Comparison of ENCODE assay signal across 8 cellular contexts in the genomic region with DNA sequence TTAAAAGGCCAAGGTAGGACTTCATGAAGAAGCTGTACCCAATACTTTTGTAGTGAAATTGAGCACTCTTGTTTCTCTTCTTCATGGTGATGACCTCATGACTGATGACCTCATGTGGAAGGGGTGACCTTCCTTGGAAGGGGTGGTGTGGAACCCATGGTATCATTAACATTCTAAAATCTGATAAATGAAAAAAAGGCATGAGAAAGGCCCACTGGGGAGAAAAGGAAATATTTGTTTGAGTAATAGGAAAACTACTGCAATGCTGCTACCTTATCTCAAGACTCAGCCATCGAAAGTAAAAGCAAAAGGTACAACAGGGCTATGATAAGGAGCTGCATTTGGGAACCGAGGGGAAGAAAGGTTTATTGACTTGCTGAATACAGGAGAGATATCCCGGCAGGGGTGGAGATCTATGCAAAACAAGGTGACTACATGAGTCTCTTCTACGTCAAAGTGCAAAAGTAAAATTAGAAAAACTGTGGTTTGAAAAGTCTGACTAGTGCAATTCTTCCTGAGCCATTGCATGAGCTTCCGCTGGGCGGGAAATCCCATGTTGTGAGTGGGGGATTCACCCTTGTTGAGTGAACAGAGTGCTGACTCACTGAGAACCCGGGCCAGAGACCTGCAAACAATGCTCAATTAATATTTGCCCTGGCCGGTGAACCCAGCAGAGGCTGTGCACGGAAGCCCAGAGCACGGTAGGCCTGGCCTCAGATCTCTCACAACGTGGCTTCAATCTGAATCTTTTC.
DNase-seq lines count a peak whose midpoint lies in the region; ATAC-seq and TF ChIP-seq lines count a peak whose summit lies in the region.

No MANE protein-coding gene starts in this region.

- ATAC-seq in GM18868 (IDR thresholded peaks at IDR 0.05; ENCODE audit: unreplicated experiment), result peak; percentile 96
- peak; percentile 95 for ATAC-seq in HG02970 (IDR thresholded peaks at IDR 0.05; ENCODE audit: low FRiP score, unreplicated experiment)

- TF ChIP-seq POLR2A in Peyer's patch (IDR thresholded peaks at IDR 0.05), result no peak

- H3K9me3 ChIP-seq in Peyer's patch, result no peaks in the 10 kb centered on the region

- peak; percentile 51 to 82 (median 59) for DNase-seq in Peyer's patch
- DNase-seq in iris pigment epithelial cell (ENCODE audit: low read depth), result peak; percentile 70
- DNase-seq in stimulated activated CD4-positive, alpha-beta T cell treated with anti-CD3 and anti-CD28 coated beads, Interleukin-2, amount 100 ng/mL, for 4 hours (ENCODE audit: low read depth), result peak; percentile 65
- DNase-seq in NCI-H524 treated with DMSO at 0.1 percent for 48 hours (lab: John Stamatoyannopoulos, UW), result no peak
- no peak for DNase-seq in NCI-H2171 treated with DMSO at 0.1 percent for 48 hours (lab: John Stamatoyannopoulos, UW)

- H3K36me3 ChIP-seq in Peyer's patch, result no peaks in the 10 kb centered on the region

- H3K27ac Mint-ChIP-seq in activated naive CD4-positive, alpha-beta T cell treated with anti-CD3 and anti-CD28 coated beads, Interleukin-2, amount 50 U/mL, for 24 hours, result peak overlapping the region; percentile 43

- H3K36me3 Mint-ChIP-seq in activated naive CD4-positive, alpha-beta T cell treated with anti-CD3 and anti-CD28 coated beads, Interleukin-2, amount 50 U/mL, for 24 hours, result no peaks in the 10 kb centered on the region

- peak overlapping the region; percentile 2 to 31 (median 19) for H3K4me3 ChIP-seq in Peyer's patch

- peaks cover 10% of the 10 kb centered on the region for H3K4me1 Mint-ChIP-seq in activated naive CD4-positive, alpha-beta T cell treated with anti-CD3 and anti-CD28 coated beads, Interleukin-2, amount 50 U/mL, for 24 hours

- no peaks in the 10 kb centered on the region for H3K27me3 Mint-ChIP-seq in activated naive CD4-positive, alpha-beta T cell treated with anti-CD3 and anti-CD28 coated beads, Interleukin-2, amount 50 U/mL, for 24 hours

- no peak for TF ChIP-seq CTCF in Peyer's patch (IDR thresholded peaks at IDR 0.05)

- H3K4me3 Mint-ChIP-seq in activated naive CD4-positive, alpha-beta T cell treated with anti-CD3 and anti-CD28 coated beads, Interleukin-2, amount 50 U/mL, for 24 hours, result peak overlapping the region; percentile 16

- no peaks in the 10 kb centered on the region for H3K27me3 ChIP-seq in Peyer's patch

- H3K9me3 Mint-ChIP-seq in activated naive CD4-positive, alpha-beta T cell treated with anti-CD3 and anti-CD28 coated beads, Interleukin-2, amount 50 U/mL, for 24 hours, result no peaks in the 10 kb centered on the region

- H3K4me1 ChIP-seq in Peyer's patch, result peaks cover 0 to 8% (median 0%) of the 10 kb centered on the region in 4 donors

- peak overlapping the region; percentile 16 to 73 (median 42) for H3K27ac ChIP-seq in Peyer's patch

Comparison
In these comparisons a context has a peak if more than half of its experiments do, and no peak if none do; other contexts are left out.
1. DNase-seq: peak in Peyer's patch (3 of 3), iris pigment epithelial cell (single experiment) and stimulated activated CD4-positive, alpha-beta T cell treated with anti-CD3 and anti-CD28 coated beads, Interleukin-2, amount 100 ng/mL, for 4 hours (single experiment); none in NCI-H524 treated with DMSO at 0.1 percent for 48 hours (single experiment) and NCI-H2171 treated with DMSO at 0.1 percent for 48 hours (single experiment).